In genomic region chr18:10473152-10473551, GRCh38 we compare ENCODE assay signal across 22 cellular contexts. TPM values are rescaled to one million over a fixed set of nuclear protein-coding genes. Genes with fewer than 3 reads are reported as not detected.
DNase-seq lines count a peak whose midpoint lies in the region; ATAC-seq, FAIRE-seq and TF ChIP-seq lines count a peak whose summit lies in the region.
"Had no signal": no experiment of that assay in that cellular context is flagged by ENCODE, and none has a peak within 500 bp of the region (broad histone marks: within the 10 kb centered on the region; RNA-seq: fewer than 3 reads in every experiment).

No MANE protein-coding gene starts in this region.

- H3K27me3 Mint-ChIP-seq in stimulated activated naive B cell treated with anti-CD40 and anti-IgM and Interleukin-4, amounts not matched to agents 10 μg/mL and 1 μg/mL and 100 μg/mL, for 72 hours, result no peaks in the 10 kb centered on the region

- BruUV-seq in A673 (replicated peaks; lab: Mats Ljungman, UMichigan), result no TSS peak

- H3K27ac ChIP-seq in A673 (ENCODE audit: low read depth, low read length, poor library complexity, severe bottlenecking) (peak overlapping the region; percentile 100), adrenal gland (peak overlapping the region in 1 of 5 donors; percentile 80), dorsolateral prefrontal cortex (peak overlapping the region in 33 of 59 donors; percentile 5 to 75 (median 38)), small intestine (ENCODE audit: low read depth in 1 of 2, low read length in 1 of 2) (no peak overlapping the region)

- H3K4me3 ChIP-seq in A673 (ENCODE audit: low read depth, low read length, poor library complexity, severe bottlenecking) (no peak overlapping the region), adrenal gland (no peak overlapping the region), dorsolateral prefrontal cortex (no peak overlapping the region), small intestine (ENCODE audit: low read depth in 1 of 2, low read length in 2 of 2) (no peak overlapping the region)
- H3K4me3 ChIP-seq: GM12878 had no signal

- H3K27me3 ChIP-seq in A673 (replicated peaks; ENCODE audit: insufficient read depth, low read depth, low read length, poor library complexity) (no peaks in the 10 kb centered on the region), adrenal gland (no peaks in the 10 kb centered on the region), dorsolateral prefrontal cortex (no peaks in the 10 kb centered on the region), small intestine (ENCODE audit: control insufficient read depth in 2 of 2, insufficient read depth in 2 of 2, low read length in 2 of 2) (no peaks in the 10 kb centered on the region)
- H3K27me3 ChIP-seq: BE2C had no signal

- peaks cover 26 to 48% of the 10 kb centered on the region in 2 donors for H3K4me1 Mint-ChIP-seq in stimulated activated naive B cell treated with anti-CD40 and anti-IgM and Interleukin-4, amounts not matched to agents 10 μg/mL and 1 μg/mL and 100 μg/mL, for 72 hours
- H3K4me1 Mint-ChIP-seq: CD4-positive, CD25-positive, alpha-beta regulatory T cell; CD8-positive, alpha-beta memory T cell had no signal

- H3K4me1 ChIP-seq in A673 (ENCODE audit: insufficient read depth, low read length, poor library complexity, severe bottlenecking), result peaks cover 98% of the 10 kb centered on the region
- peaks cover 13 to 17% of the 10 kb centered on the region in 2 donors for H3K4me1 ChIP-seq in adrenal gland (replicated peaks in 1 of 2)
- H3K4me1 ChIP-seq in small intestine (ENCODE audit: control insufficient read depth in 2 of 2, insufficient read depth in 1 of 2, low read depth in 1 of 2, low read length in 1 of 2), result peaks cover 0 to 2% of the 10 kb centered on the region in 2 donors
- H3K4me1 ChIP-seq: BE2C had no signal

- no peak overlapping the region for H3K4me3 Mint-ChIP-seq in stimulated activated naive B cell treated with anti-CD40 and anti-IgM and Interleukin-4, amounts not matched to agents 10 μg/mL and 1 μg/mL and 100 μg/mL, for 72 hours
- H3K4me3 Mint-ChIP-seq: CD4-positive, CD25-positive, alpha-beta regulatory T cell; CD8-positive, alpha-beta memory T cell; H9 had no signal

- H3K36me3 ChIP-seq in A673 (ENCODE audit: insufficient read depth, low read length, poor library complexity, severe bottlenecking) (peaks cover 91% of the 10 kb centered on the region), adrenal gland (replicated peaks in 1 of 2) (no peaks in the 10 kb centered on the region), small intestine (ENCODE audit: control insufficient read depth in 2 of 2, insufficient read depth in 2 of 2, low read length in 2 of 2) (no peaks in the 10 kb centered on the region)
- H3K36me3 ChIP-seq: BE2C had no signal

- peaks cover 8 to 26% of the 10 kb centered on the region in 2 donors for H3K36me3 Mint-ChIP-seq in stimulated activated naive B cell treated with anti-CD40 and anti-IgM and Interleukin-4, amounts not matched to agents 10 μg/mL and 1 μg/mL and 100 μg/mL, for 72 hours
- H3K36me3 Mint-ChIP-seq: CD4-positive, CD25-positive, alpha-beta regulatory T cell; CD8-positive, alpha-beta memory T cell had no signal

- H3K27ac Mint-ChIP-seq in stimulated activated naive B cell treated with anti-CD40 and anti-IgM and Interleukin-4, amounts not matched to agents 10 μg/mL and 1 μg/mL and 100 μg/mL, for 72 hours, result peak overlapping the region; percentile 77
- H3K27ac Mint-ChIP-seq: CD4-positive, CD25-positive, alpha-beta regulatory T cell; CD8-positive, alpha-beta memory T cell; H9 had no signal

- H3K9me3 ChIP-seq in A673 (ENCODE audit: low read depth, low read length, poor library complexity, severe bottlenecking) (no peaks in the 10 kb centered on the region), adrenal gland (replicated peaks in 1 of 3) (no peaks in the 10 kb centered on the region), small intestine (ENCODE audit: control insufficient read depth, low read depth) (no peaks in the 10 kb centered on the region)
- H3K9me3 ChIP-seq: BE2C had no signal

- CTCF ChIA-PET in A673 (lab: Charles Lee), result no interaction called here

- FAIRE-seq in small intestine (lab: Jason Lieb, UNC), result no peak
- FAIRE-seq: GM12878, H1, HTR-8/SVneo had no signal

- TF ChIP-seq CTCF in A673 (conservative IDR thresholded peaks at IDR 0.05; ENCODE audit: low read depth, low read length) (no peak), adrenal gland (IDR thresholded peaks at IDR 0.05) (no peak), dorsolateral prefrontal cortex (IDR thresholded peaks at IDR 0.05 in 54 of 56, conservative IDR thresholded peaks at IDR 0.05 in 2 of 56; ENCODE audit: low read depth in 1 of 56, partially characterized antibody in 56 of 56) (no peak)

- no peak for ATAC-seq in stimulated activated naive B cell treated with anti-CD40 and anti-IgM and Interleukin-4, amounts not matched to agents 10 μg/mL and 1 μg/mL and 100 μg/mL, for 72 hours (replicated peaks)
- ATAC-seq: GM12878 had no signal

- POLR2A ChIA-PET in A673 (lab: Charles Lee; ENCODE audit: low non-redundant PET), result interaction anchor here (0.6 kb wide), 1 partner anchor 10 kb away, joined by 15 read pairs; no protein-coding TSS in a partner anchor

- DNase-seq in A673 (ENCODE audit: low spot score) (peak; percentile 59), adrenal gland (peak in 5 of 7 donors; percentile 27 to 77 (median 54)), dorsolateral prefrontal cortex (no peak), small intestine (no peak), nucleus accumbens (lab: John Stamatoyannopoulos, UW) (no peak)
- no peak for DNase-seq in stimulated activated naive B cell treated with anti-CD40 and anti-IgM and Interleukin-4, amounts not matched to agents 10 μg/mL and 1 μg/mL and 100 μg/mL, for 72 hours
- DNase-seq: ACHN; BE2C; CD4-positive, CD25-positive, alpha-beta regulatory T cell; CD8-positive, alpha-beta memory T cell; COR-L47; DMS 273 treated with DMSO at 0.1 percent for 48 hours; DMS53; DND-41; EL; H9; IMR-90 had no signal

- intact Hi-C loops in A673 (cut with micrococcal nuclease; ENCODE audit: unreplicated experiment) (no loop called here), adrenal gland (cut with DNase I) (no loop called here), dorsolateral prefrontal cortex (cut with DNase I) (no loop called here)

- no peak for TF ChIP-seq POLR2A in adrenal gland (IDR thresholded peaks at IDR 0.05)

- no peaks in the 10 kb centered on the region for H3K9me3 Mint-ChIP-seq in stimulated activated naive B cell treated with anti-CD40 and anti-IgM and Interleukin-4, amounts not matched to agents 10 μg/mL and 1 μg/mL and 100 μg/mL, for 72 hours
- H3K9me3 Mint-ChIP-seq: CD4-positive, CD25-positive, alpha-beta regulatory T cell; CD8-positive, alpha-beta memory T cell; H9 had no signal

- 27 to 51% (median 39%) methylated on average over 2 to 5 of the region's 5 CpGs for WGBS in adrenal gland, 4 donors
- 86 to 91% (median 89%) methylated on average over 5 of the region's 5 CpGs for WGBS in small intestine, 3 donors

RNA-seq across cellular contexts. Expression of gene APCDD1, which starts 18.7 kb away (rescaled TPM):
- 333 and 355 TPM in 2 replicates for total RNA-seq in A673 (2021)
- 10 to 100 TPM in 7 of 8 donors, 1 to 10 TPM in 1; 7.9 to 62.2 (median 29.1) TPM for total RNA-seq in adrenal gland
- 10 to 100 TPM; 13.1 to 18.3 (median 13.1) TPM for polyA plus RNA-seq in adrenal gland
- 100 to 1,000 TPM in 6 of 120 experiments, 10 to 100 TPM in 114; 20.1 to 134 (median 52.7) TPM for total RNA-seq in dorsolateral prefrontal cortex
- 10 to 100 TPM in 1 of 3 donors, 1 to 10 TPM in 1, under 1 TPM in 1; 0.67 to 21.6 (median 2.7) TPM for polyA plus RNA-seq in small intestine
- total RNA-seq: A172; CD4-positive, CD25-positive, alpha-beta regulatory T cell; CD8-positive, alpha-beta memory T cell; G401; GM12878 had no signal
- polyA plus RNA-seq: CD4-positive, CD25-positive, alpha-beta regulatory T cell; CD8-positive, alpha-beta memory T cell; GM12878 had no signal

RNA-seq across cellular contexts. Expression of gene NAPG, which starts 52.7 kb away (rescaled TPM):
- total RNA-seq in A673 (2021) (54.0 and 57.5 TPM in 2 replicates), adrenal gland (10 to 100 TPM; 23.6 to 60.2 (median 42.1) TPM), dorsolateral prefrontal cortex (100 to 1,000 TPM in 55 of 120 experiments, 10 to 100 TPM in 65; 52.2 to 139 (median 98.2) TPM)
- polyA plus RNA-seq in adrenal gland (10 to 100 TPM; 17.0 to 38.2 (median 17.6) TPM), small intestine (10 to 100 TPM; 11.1 to 18.6 (median 14.1) TPM)

Comparison
In these comparisons a context has a peak if more than half of its experiments do, and no peak if none do; other contexts are left out.
1. DNase-seq: peak in A673 (single experiment) and adrenal gland (5 of 7); none in dorsolateral prefrontal cortex (0 of 10), stimulated activated naive B cell treated with anti-CD40 and anti-IgM and Interleukin-4, amounts not matched to agents 10 μg/mL and 1 μg/mL and 100 μg/mL, for 72 hours (single experiment), small intestine (single experiment) and nucleus accumbens (0 of 56).
2. H3K27ac ChIP-seq: peak in A673 (single experiment) and dorsolateral prefrontal cortex (33 of 59); none in small intestine (0 of 2).